In genomic region chr6:17473554-17473953, GRCh38 we compare ENCODE assay signal across 9 cellular contexts.
DNase-seq lines count a peak whose midpoint lies in the region; ATAC-seq and TF ChIP-seq lines count a peak whose summit lies in the region.
"Had no signal": no experiment of that assay in that cellular context is flagged by ENCODE, and none has a peak within 500 bp of the region (broad histone marks: within the 10 kb centered on the region; RNA-seq: fewer than 3 reads in every experiment).

No MANE protein-coding gene starts in this region.

- peak; percentile 62 for DNase-seq in NCI-H524 treated with DMSO at 0.1 percent for 48 hours (lab: John Stamatoyannopoulos, UW)
- DNase-seq in left ventricle myocardium inferior = no peak
- no peak for DNase-seq in T-helper 1 cell
- no peak for DNase-seq in osteoblast (ENCODE audit: insufficient read length, low spot score, missing footprints)
- no peak for DNase-seq in activated CD4-positive, alpha-beta T cell treated with anti-CD3 and anti-CD28 coated beads for 48 hours
- DNase-seq: naive thymus-derived CD4-positive, alpha-beta T cell had no signal

- intact Hi-C loops in left ventricle myocardium inferior (cut with micrococcal nuclease) = no loop called here

- H3K4me2 ChIP-seq in osteoblast (ENCODE audit: insufficient read depth, low read length) = no peak overlapping the region

- no peaks in the 10 kb centered on the region for H3K36me3 ChIP-seq in left ventricle myocardium inferior
- H3K36me3 ChIP-seq in skeletal muscle tissue (ENCODE audit: control insufficient read depth in 3 of 3, insufficient read depth in 3 of 3, low read length in 3 of 3) = no peaks in the 10 kb centered on the region
- no peaks in the 10 kb centered on the region for H3K36me3 ChIP-seq in osteoblast (ENCODE audit: insufficient read depth, low read length)

- peak overlapping the region; percentile 86 for H3K27ac ChIP-seq in left ventricle myocardium inferior (replicated peaks)
- peak overlapping the region; percentile 97 for H3K27ac ChIP-seq in skeletal muscle tissue (ENCODE audit: low read depth, low read length)
- H3K27ac ChIP-seq in osteoblast (ENCODE audit: low read depth, low read length) = no peak overlapping the region

- H3K9ac ChIP-seq in skeletal muscle tissue (ENCODE audit: low read depth in 1 of 3, low read length in 3 of 3) = peak overlapping the region; percentile 47 to 71 (median 54)

- H3K4me3 ChIP-seq in left ventricle myocardium inferior = no peak overlapping the region
- H3K4me3 ChIP-seq in skeletal muscle tissue (ENCODE audit: low read length in 3 of 3) = no peak overlapping the region
- no peak overlapping the region for H3K4me3 ChIP-seq in osteoblast (ENCODE audit: insufficient read depth, low read length)

- H3K27me3 ChIP-seq in left ventricle myocardium inferior (ENCODE audit: low read depth) = no peaks in the 10 kb centered on the region
- H3K27me3 ChIP-seq in skeletal muscle tissue (ENCODE audit: control insufficient read depth in 3 of 3, insufficient read depth in 3 of 3, low read length in 3 of 3) = no peaks in the 10 kb centered on the region
- H3K27me3 ChIP-seq in osteoblast (ENCODE audit: insufficient read depth, low read length) = no peaks in the 10 kb centered on the region

- H2AFZ ChIP-seq in osteoblast (ENCODE audit: low read length) = no peak overlapping the region

- H3K79me2 ChIP-seq in osteoblast (ENCODE audit: insufficient read depth, low read length) = no peaks in the 10 kb centered on the region

- TF ChIP-seq CTCF in left ventricle myocardium inferior (IDR thresholded peaks at IDR 0.05; ENCODE audit: borderline replicate concordance) (no peak), osteoblast (IDR thresholded peaks at IDR 0.05; ENCODE audit: extremely low read depth, low read depth, low read length) (no peak)

- no peak for TF ChIP-seq RAD21 in Ishikawa (IDR thresholded peaks at IDR 0.05; ENCODE audit: low read depth)

- no peak for ATAC-seq in GM18907 (IDR thresholded peaks at IDR 0.05; ENCODE audit: unreplicated experiment)
- ATAC-seq: naive thymus-derived CD4-positive, alpha-beta T cell had no signal

- TF ChIP-seq EP300 in Ishikawa (IDR thresholded peaks at IDR 0.05; ENCODE audit: borderline replicate concordance) = no peak

- H3K9me3 ChIP-seq in left ventricle myocardium inferior (replicated peaks) = no peaks in the 10 kb centered on the region
- no peaks in the 10 kb centered on the region for H3K9me3 ChIP-seq in skeletal muscle tissue (ENCODE audit: control insufficient read depth in 3 of 3, low read length in 3 of 3)
- no peaks in the 10 kb centered on the region for H3K9me3 ChIP-seq in osteoblast (ENCODE audit: low read depth, low read length)

- H3K4me1 ChIP-seq in left ventricle myocardium inferior = peaks cover 40% of the 10 kb centered on the region
- H3K4me1 ChIP-seq in skeletal muscle tissue (ENCODE audit: control insufficient read depth in 3 of 3, insufficient read depth in 3 of 3, low read length in 3 of 3) = peaks cover 37 to 49% (median 45%) of the 10 kb centered on the region in 3 donors
- H3K4me1 ChIP-seq in osteoblast (ENCODE audit: insufficient read depth, low read length) = peaks cover 18% of the 10 kb centered on the region

- no peaks in the 10 kb centered on the region for H4K20me1 ChIP-seq in osteoblast (ENCODE audit: insufficient read depth, low read length)

TF ChIP-seq in Ishikawa, 13 proteins besides CTCF, POLR2A, EP300 and RAD21:
- TF ChIP-seq FOXM1 (IDR thresholded peaks at IDR 0.05; ENCODE audit: borderline replicate concordance, low read depth) = no peak
- TF ChIP-seq TEAD4 (IDR thresholded peaks at IDR 0.05) = no peak
- peak; percentile 59 for TF ChIP-seq USF1 (IDR thresholded peaks at IDR 0.05)
TF ChIP-seq in Ishikawa: peak in this region for 1.
